In genomic region chr14:67674480-67675218, GRCh38 we compare ENCODE assay signal across 1 cellular context.
TF ChIP-seq lines count a peak whose summit lies in the region.

A gene with protein sequence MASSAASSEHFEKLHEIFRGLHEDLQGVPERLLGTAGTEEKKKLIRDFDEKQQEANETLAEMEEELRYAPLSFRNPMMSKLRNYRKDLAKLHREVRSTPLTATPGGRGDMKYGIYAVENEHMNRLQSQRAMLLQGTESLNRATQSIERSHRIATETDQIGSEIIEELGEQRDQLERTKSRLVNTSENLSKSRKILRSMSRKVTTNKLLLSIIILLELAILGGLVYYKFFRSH (minus strand): TSS chr14:67674632. CDS start chr14:67674489, 143 bp downstream.

TF ChIP-seq in HepG2, 621 proteins besides CTCF, POLR2A, EP300 and RAD21 (continued from another document and continues in another):
- TF ChIP-seq, protein P1, sequence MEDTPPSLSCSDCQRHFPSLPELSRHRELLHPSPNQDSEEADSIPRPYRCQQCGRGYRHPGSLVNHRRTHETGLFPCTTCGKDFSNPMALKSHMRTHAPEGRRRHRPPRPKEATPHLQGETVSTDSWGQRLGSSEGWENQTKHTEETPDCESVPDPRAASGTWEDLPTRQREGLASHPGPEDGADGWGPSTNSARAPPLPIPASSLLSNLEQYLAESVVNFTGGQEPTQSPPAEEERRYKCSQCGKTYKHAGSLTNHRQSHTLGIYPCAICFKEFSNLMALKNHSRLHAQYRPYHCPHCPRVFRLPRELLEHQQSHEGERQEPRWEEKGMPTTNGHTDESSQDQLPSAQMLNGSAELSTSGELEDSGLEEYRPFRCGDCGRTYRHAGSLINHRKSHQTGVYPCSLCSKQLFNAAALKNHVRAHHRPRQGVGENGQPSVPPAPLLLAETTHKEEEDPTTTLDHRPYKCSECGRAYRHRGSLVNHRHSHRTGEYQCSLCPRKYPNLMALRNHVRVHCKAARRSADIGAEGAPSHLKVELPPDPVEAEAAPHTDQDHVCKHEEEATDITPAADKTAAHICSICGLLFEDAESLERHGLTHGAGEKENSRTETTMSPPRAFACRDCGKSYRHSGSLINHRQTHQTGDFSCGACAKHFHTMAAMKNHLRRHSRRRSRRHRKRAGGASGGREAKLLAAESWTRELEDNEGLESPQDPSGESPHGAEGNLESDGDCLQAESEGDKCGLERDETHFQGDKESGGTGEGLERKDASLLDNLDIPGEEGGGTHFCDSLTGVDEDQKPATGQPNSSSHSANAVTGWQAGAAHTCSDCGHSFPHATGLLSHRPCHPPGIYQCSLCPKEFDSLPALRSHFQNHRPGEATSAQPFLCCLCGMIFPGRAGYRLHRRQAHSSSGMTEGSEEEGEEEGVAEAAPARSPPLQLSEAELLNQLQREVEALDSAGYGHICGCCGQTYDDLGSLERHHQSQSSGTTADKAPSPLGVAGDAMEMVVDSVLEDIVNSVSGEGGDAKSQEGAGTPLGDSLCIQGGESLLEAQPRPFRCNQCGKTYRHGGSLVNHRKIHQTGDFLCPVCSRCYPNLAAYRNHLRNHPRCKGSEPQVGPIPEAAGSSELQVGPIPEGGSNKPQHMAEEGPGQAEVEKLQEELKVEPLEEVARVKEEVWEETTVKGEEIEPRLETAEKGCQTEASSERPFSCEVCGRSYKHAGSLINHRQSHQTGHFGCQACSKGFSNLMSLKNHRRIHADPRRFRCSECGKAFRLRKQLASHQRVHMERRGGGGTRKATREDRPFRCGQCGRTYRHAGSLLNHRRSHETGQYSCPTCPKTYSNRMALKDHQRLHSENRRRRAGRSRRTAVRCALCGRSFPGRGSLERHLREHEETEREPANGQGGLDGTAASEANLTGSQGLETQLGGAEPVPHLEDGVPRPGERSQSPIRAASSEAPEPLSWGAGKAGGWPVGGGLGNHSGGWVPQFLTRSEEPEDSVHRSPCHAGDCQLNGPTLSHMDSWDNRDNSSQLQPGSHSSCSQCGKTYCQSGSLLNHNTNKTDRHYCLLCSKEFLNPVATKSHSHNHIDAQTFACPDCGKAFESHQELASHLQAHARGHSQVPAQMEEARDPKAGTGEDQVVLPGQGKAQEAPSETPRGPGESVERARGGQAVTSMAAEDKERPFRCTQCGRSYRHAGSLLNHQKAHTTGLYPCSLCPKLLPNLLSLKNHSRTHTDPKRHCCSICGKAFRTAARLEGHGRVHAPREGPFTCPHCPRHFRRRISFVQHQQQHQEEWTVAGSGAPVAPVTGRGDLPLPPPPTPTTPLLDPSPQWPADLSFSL (CRISPR knock-in tag; IDR thresholded peaks at IDR 0.05): no peak
- TF ChIP-seq CHD4 (IDR thresholded peaks at IDR 0.05; ENCODE audit: borderline replicate concordance, low read length) (no peak), ZNF136 (CRISPR knock-in tag; IDR thresholded peaks at IDR 0.05; ENCODE audit: low read depth) (0 out of 2 replicates have a peak, but pooled peaks have one; percentile 74), GABPA (IDR thresholded peaks at IDR 0.05; ENCODE audit: low read depth, low read length) (peak; percentile 36; the same call in 1 of the 2 replicates), GABPA (CRISPR knock-in tag; IDR thresholded peaks at IDR 0.05; ENCODE audit: low read depth) (peak; percentile 49; the same call in 1 of the 2 replicates), HNF4G (IDR thresholded peaks at IDR 0.05; ENCODE audit: borderline replicate concordance, low read depth, low read length) (no peak), HNF4G (CRISPR knock-in tag; IDR thresholded peaks at IDR 0.05; ENCODE audit: borderline replicate concordance, low read depth) (peak; percentile 51; the same call in 1 of the 2 replicates), JUNB (CRISPR knock-in tag; IDR thresholded peaks at IDR 0.05; ENCODE audit: borderline replicate concordance) (no peak), ZNF788 (CRISPR knock-in tag; IDR thresholded peaks at IDR 0.05; ENCODE audit: borderline replicate concordance) (no peak; the same call in 1 of the 2 replicates), ZNF569 (CRISPR knock-in tag; IDR thresholded peaks at IDR 0.05; ENCODE audit: borderline replicate concordance) (no peak), SPEN (CRISPR knock-in tag; IDR thresholded peaks at IDR 0.05; ENCODE audit: low read depth) (peak; percentile 75), IKZF1 (IDR thresholded peaks at IDR 0.05) (no peak), GLI4 (CRISPR knock-in tag; IDR thresholded peaks at IDR 0.05; ENCODE audit: borderline replicate concordance) (no peak), ZBTB25 (CRISPR knock-in tag; IDR thresholded peaks at IDR 0.05) (no peak), ZC3H13 (CRISPR knock-in tag; IDR thresholded peaks at IDR 0.05) (peak; percentile 44; the same call in 1 of the 2 replicates), ZNF20 (CRISPR knock-in tag; IDR thresholded peaks at IDR 0.05) (no peak), ZNF101 (CRISPR knock-in tag; IDR thresholded peaks at IDR 0.05; ENCODE audit: borderline replicate concordance, low read depth) (no peak), ZKSCAN1 (IDR thresholded peaks at IDR 0.05; ENCODE audit: low read length) (no peak), SRSF9 (IDR thresholded peaks at IDR 0.05; ENCODE audit: borderline replicate concordance, insufficient read depth, low read depth, low read length, poor library complexity, severe bottlenecking) (no peak), NR3C1 (CRISPR knock-in tag; IDR thresholded peaks at IDR 0.05) (no peak), HOXA9 (CRISPR knock-in tag; IDR thresholded peaks at IDR 0.05; ENCODE audit: borderline replicate concordance) (no peak; the same call in 1 of the 2 replicates), ZNF264 (CRISPR knock-in tag; IDR thresholded peaks at IDR 0.05) (no peak), AGO1 (IDR thresholded peaks at IDR 0.05; ENCODE audit: low read depth, low read length, poor library complexity, severe bottlenecking) (peak; percentile 93), ATF5 (CRISPR knock-in tag; IDR thresholded peaks at IDR 0.05; ENCODE audit: low read depth) (no peak), SMAD9 (CRISPR knock-in tag; IDR thresholded peaks at IDR 0.05) (no peak), NONO (IDR thresholded peaks at IDR 0.05) (no peak), NONO (CRISPR knock-in tag; conservative IDR thresholded peaks at IDR 0.05) (peak; percentile 75), ZNF703 (CRISPR knock-in tag; IDR thresholded peaks at IDR 0.05; ENCODE audit: borderline replicate concordance) (peak; percentile 79; the same call in 1 of the 2 replicates), KLF11 (CRISPR knock-in tag; IDR thresholded peaks at IDR 0.05) (no peak), HOXA7 (CRISPR knock-in tag; IDR thresholded peaks at IDR 0.05) (no peak), FOXK1 (CRISPR knock-in tag; IDR thresholded peaks at IDR 0.05; ENCODE audit: borderline replicate concordance, low read depth) (peak; percentile 45; the same call in 1 of the 2 replicates), SMARCC2 (IDR thresholded peaks at IDR 0.05) (no peak)
- TF ChIP-seq, protein P2, sequence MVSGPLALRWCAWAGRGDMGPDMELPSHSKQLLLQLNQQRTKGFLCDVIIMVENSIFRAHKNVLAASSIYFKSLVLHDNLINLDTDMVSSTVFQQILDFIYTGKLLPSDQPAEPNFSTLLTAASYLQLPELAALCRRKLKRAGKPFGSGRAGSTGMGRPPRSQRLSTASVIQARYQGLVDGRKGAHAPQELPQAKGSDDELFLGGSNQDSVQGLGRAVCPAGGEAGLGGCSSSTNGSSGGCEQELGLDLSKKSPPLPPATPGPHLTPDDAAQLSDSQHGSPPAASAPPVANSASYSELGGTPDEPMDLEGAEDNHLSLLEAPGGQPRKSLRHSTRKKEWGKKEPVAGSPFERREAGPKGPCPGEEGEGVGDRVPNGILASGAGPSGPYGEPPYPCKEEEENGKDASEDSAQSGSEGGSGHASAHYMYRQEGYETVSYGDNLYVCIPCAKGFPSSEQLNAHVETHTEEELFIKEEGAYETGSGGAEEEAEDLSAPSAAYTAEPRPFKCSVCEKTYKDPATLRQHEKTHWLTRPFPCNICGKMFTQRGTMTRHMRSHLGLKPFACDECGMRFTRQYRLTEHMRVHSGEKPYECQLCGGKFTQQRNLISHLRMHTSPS (CRISPR knock-in tag; IDR thresholded peaks at IDR 0.05; ENCODE audit: low read depth): no peak
- TF ChIP-seq, protein P3, sequence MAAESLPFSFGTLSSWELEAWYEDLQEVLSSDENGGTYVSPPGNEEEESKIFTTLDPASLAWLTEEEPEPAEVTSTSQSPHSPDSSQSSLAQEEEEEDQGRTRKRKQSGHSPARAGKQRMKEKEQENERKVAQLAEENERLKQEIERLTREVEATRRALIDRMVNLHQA (CRISPR knock-in tag; IDR thresholded peaks at IDR 0.05): no peak
- TF ChIP-seq, protein P4, sequence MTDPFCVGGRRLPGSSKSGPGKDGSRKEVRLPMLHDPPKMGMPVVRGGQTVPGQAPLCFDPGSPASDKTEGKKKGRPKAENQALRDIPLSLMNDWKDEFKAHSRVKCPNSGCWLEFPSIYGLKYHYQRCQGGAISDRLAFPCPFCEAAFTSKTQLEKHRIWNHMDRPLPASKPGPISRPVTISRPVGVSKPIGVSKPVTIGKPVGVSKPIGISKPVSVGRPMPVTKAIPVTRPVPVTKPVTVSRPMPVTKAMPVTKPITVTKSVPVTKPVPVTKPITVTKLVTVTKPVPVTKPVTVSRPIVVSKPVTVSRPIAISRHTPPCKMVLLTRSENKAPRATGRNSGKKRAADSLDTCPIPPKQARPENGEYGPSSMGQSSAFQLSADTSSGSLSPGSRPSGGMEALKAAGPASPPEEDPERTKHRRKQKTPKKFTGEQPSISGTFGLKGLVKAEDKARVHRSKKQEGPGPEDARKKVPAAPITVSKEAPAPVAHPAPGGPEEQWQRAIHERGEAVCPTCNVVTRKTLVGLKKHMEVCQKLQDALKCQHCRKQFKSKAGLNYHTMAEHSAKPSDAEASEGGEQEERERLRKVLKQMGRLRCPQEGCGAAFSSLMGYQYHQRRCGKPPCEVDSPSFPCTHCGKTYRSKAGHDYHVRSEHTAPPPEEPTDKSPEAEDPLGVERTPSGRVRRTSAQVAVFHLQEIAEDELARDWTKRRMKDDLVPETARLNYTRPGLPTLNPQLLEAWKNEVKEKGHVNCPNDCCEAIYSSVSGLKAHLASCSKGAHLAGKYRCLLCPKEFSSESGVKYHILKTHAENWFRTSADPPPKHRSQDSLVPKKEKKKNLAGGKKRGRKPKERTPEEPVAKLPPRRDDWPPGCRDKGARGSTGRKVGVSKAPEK (CRISPR knock-in tag; IDR thresholded peaks at IDR 0.05; ENCODE audit: borderline replicate concordance): no peak
- TF ChIP-seq, protein P5, sequence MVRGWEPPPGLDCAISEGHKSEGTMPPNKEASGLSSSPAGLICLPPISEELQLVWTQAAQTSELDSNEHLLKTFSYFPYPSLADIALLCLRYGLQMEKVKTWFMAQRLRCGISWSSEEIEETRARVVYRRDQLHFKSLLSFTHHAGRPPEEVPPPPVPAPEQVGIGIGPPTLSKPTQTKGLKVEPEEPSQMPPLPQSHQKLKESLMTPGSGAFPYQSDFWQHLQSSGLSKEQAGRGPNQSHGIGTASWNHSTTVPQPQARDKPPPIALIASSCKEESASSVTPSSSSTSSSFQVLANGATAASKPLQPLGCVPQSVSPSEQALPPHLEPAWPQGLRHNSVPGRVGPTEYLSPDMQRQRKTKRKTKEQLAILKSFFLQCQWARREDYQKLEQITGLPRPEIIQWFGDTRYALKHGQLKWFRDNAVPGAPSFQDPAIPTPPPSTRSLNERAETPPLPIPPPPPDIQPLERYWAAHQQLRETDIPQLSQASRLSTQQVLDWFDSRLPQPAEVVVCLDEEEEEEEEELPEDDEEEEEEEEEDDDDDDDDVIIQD (CRISPR knock-in tag; IDR thresholded peaks at IDR 0.05; ENCODE audit: low read depth): no peak
- TF ChIP-seq, protein P6, sequence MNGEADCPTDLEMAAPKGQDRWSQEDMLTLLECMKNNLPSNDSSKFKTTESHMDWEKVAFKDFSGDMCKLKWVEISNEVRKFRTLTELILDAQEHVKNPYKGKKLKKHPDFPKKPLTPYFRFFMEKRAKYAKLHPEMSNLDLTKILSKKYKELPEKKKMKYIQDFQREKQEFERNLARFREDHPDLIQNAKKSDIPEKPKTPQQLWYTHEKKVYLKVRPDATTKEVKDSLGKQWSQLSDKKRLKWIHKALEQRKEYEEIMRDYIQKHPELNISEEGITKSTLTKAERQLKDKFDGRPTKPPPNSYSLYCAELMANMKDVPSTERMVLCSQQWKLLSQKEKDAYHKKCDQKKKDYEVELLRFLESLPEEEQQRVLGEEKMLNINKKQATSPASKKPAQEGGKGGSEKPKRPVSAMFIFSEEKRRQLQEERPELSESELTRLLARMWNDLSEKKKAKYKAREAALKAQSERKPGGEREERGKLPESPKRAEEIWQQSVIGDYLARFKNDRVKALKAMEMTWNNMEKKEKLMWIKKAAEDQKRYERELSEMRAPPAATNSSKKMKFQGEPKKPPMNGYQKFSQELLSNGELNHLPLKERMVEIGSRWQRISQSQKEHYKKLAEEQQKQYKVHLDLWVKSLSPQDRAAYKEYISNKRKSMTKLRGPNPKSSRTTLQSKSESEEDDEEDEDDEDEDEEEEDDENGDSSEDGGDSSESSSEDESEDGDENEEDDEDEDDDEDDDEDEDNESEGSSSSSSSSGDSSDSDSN (CRISPR knock-in tag; IDR thresholded peaks at IDR 0.05): peak; percentile 90; the same call in 1 of the 2 replicates
- TF ChIP-seq, protein P7, sequence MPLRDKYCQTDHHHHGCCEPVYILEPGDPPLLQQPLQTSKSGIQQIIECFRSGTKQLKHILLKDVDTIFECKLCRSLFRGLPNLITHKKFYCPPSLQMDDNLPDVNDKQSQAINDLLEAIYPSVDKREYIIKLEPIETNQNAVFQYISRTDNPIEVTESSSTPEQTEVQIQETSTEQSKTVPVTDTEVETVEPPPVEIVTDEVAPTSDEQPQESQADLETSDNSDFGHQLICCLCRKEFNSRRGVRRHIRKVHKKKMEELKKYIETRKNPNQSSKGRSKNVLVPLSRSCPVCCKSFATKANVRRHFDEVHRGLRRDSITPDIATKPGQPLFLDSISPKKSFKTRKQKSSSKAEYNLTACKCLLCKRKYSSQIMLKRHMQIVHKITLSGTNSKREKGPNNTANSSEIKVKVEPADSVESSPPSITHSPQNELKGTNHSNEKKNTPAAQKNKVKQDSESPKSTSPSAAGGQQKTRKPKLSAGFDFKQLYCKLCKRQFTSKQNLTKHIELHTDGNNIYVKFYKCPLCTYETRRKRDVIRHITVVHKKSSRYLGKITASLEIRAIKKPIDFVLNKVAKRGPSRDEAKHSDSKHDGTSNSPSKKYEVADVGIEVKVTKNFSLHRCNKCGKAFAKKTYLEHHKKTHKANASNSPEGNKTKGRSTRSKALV (CRISPR knock-in tag; IDR thresholded peaks at IDR 0.05): no peak; the same call in 1 of the 2 replicates
- TF ChIP-seq, protein P8, sequence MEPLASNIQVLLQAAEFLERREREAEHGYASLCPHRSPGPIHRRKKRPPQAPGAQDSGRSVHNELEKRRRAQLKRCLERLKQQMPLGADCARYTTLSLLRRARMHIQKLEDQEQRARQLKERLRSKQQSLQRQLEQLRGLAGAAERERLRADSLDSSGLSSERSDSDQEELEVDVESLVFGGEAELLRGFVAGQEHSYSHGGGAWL (CRISPR knock-in tag; IDR thresholded peaks at IDR 0.05): peak; percentile 79
